ENCODE assay signal across 20 cellular contexts in the genomic region with DNA sequence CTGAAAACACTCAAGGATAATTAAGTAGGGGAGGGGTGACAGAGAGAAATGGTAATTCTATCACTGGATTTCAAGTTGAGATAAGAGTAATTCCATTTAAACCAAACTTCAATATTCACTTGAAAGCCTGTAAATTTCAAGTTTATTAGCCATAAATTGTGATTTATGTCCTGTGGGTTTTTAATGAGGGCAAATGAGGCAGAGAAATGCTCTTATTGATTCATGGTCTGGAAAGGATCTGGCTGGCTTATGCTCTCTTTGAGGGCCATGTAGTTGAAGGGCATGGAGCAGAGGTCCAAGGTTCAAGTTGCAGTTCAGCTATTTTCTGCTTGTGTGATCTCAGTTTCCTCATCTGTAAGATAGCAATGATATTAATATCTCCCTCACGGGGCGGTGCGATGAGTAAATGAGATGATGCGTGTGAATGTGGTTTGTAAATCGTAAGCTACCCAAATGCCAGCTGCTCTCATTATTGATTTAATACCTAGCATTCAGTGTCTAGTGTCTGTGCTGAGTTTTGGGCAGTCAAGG. TPM values are rescaled to one million over a fixed set of nuclear protein-coding genes. Genes with fewer than 3 reads are reported as not detected.
A peak's percentile ranks its signal among the peaks of the same experiment; 100 is the strongest.
DNase-seq lines count a peak whose midpoint lies in the region; ATAC-seq, FAIRE-seq and TF ChIP-seq lines count a peak whose summit lies in the region.
"Had no signal": no experiment of that assay in that cellular context is flagged by ENCODE, and none has a peak within 500 bp of the region (broad histone marks: within the 10 kb centered on the region; RNA-seq: fewer than 3 reads in every experiment).

No MANE protein-coding gene starts in this region.

- H3K36me3 ChIP-seq in Karpas-422 (ENCODE audit: insufficient read depth, low read length) (no peaks in the 10 kb centered on the region), GM12878 (ENCODE audit: control insufficient read depth in 2 of 2, insufficient read depth in 2 of 2, low read length in 1 of 2) (no peaks in the 10 kb centered on the region; a peak in 1 of 4 replicates), skeletal muscle tissue (ENCODE audit: control insufficient read depth in 3 of 3, insufficient read depth in 3 of 3, low read length in 3 of 3) (no peaks in the 10 kb centered on the region), kidney (ENCODE audit: control insufficient read depth in 1 of 2, insufficient read depth in 2 of 2, low read length in 2 of 2) (no peaks in the 10 kb centered on the region)
- H3K36me3 ChIP-seq: SJSA1 had no signal

- H3K4me1 ChIP-seq in Karpas-422 (ENCODE audit: low read length) = peaks cover 43% of the 10 kb centered on the region
- no peaks in the 10 kb centered on the region for H3K4me1 ChIP-seq in GM12878 (ENCODE audit: control insufficient read depth, insufficient read depth, low read length)
- H3K4me1 ChIP-seq in skeletal muscle tissue (ENCODE audit: control insufficient read depth in 3 of 3, insufficient read depth in 3 of 3, low read length in 3 of 3) = peaks cover 3 to 13% (median 5%) of the 10 kb centered on the region in 3 donors
- no peaks in the 10 kb centered on the region for H3K4me1 ChIP-seq in kidney (ENCODE audit: control insufficient read depth in 1 of 2, insufficient read depth in 1 of 2, low read depth in 1 of 2, low read length in 2 of 2)
- H3K4me1 ChIP-seq: SJSA1 had no signal

- H3K9ac ChIP-seq in Karpas-422 (ENCODE audit: low read length) = no peak overlapping the region
- H3K9ac ChIP-seq in GM12878 (ENCODE audit: control insufficient read depth, insufficient read depth, low read length) = no peak overlapping the region
- H3K9ac ChIP-seq in skeletal muscle tissue (ENCODE audit: low read depth in 1 of 3, low read length in 3 of 3) = no peak overlapping the region
- no peak overlapping the region for H3K9ac ChIP-seq in kidney (ENCODE audit: low read length in 2 of 2)

- H3K4me2 ChIP-seq in Karpas-422 (ENCODE audit: low read depth, low read length, poor library complexity, severe bottlenecking) (peak overlapping the region; percentile 44), GM12878 (ENCODE audit: control insufficient read depth, insufficient read depth) (no peak overlapping the region)

- H3K79me2 ChIP-seq in Karpas-422 (ENCODE audit: low read length) = no peaks in the 10 kb centered on the region
- no peaks in the 10 kb centered on the region for H3K79me2 ChIP-seq in GM12878 (ENCODE audit: control insufficient read depth, insufficient read depth, low read length)

- RAD21 ChIA-PET in GM12878 (lab: Charles Lee; ENCODE audit: unreplicated experiment) = interaction anchor here (1.2 kb wide), 1 partner anchor 10 kb away, joined by 3 read pairs; no protein-coding TSS in a partner anchor

- TF ChIP-seq CTCF in GM12878 (IDR thresholded peaks at IDR 0.05 in 2 of 3, conservative IDR thresholded peaks at IDR 0.05 in 1 of 3; ENCODE audit: control insufficient read depth in 2 of 3, extremely low read depth in 1 of 3, insufficient read depth in 1 of 3, low read depth in 3 of 3, low read length in 3 of 3) (no peak), kidney (IDR thresholded peaks at IDR 0.05; ENCODE audit: borderline replicate concordance, extremely low read depth, insufficient read depth) (no peak)

- no peak for TF ChIP-seq EP300 in GM12878 (IDR thresholded peaks at IDR 0.05; ENCODE audit: borderline replicate concordance in 1 of 2, control insufficient read depth in 1 of 2, low read depth in 2 of 2, low read length in 2 of 2)

- H2AFZ ChIP-seq in Karpas-422 (ENCODE audit: low read length) (no peak overlapping the region), GM12878 (ENCODE audit: control insufficient read depth, low read depth, low read length) (no peak overlapping the region)

- H3K9me3 ChIP-seq in Karpas-422 (ENCODE audit: low read length) = peaks cover 14% of the 10 kb centered on the region
- peaks cover 10% of the 10 kb centered on the region; the same call in 2 of the 3 replicates for H3K9me3 ChIP-seq in GM12878 (replicated peaks; ENCODE audit: control insufficient read depth, insufficient read depth, low read length)
- peaks cover 0 to 7% (median 6%) of the 10 kb centered on the region in 3 donors for H3K9me3 ChIP-seq in skeletal muscle tissue (ENCODE audit: control insufficient read depth in 3 of 3, low read length in 3 of 3)
- peaks cover 2 to 8% of the 10 kb centered on the region in 2 donors for H3K9me3 ChIP-seq in kidney (ENCODE audit: control insufficient read depth in 1 of 2, low read length in 2 of 2)

- H3K27me3 ChIP-seq in Karpas-422 (ENCODE audit: low read length) (no peaks in the 10 kb centered on the region; the same call in 1 of the 2 replicates), GM12878 (replicated peaks in 1 of 2; ENCODE audit: control insufficient read depth in 2 of 2, insufficient read depth in 2 of 2, low read length in 1 of 2) (no peaks in the 10 kb centered on the region), skeletal muscle tissue (ENCODE audit: control insufficient read depth in 3 of 3, insufficient read depth in 3 of 3, low read length in 3 of 3) (no peaks in the 10 kb centered on the region)

- TF ChIP-seq POLR2A in GM12878 (IDR thresholded peaks at IDR 0.05; ENCODE audit: low read depth, low read length) = no peak

- H3K9me2 ChIP-seq in Karpas-422 (replicated peaks; ENCODE audit: insufficient read depth, low read length) = no peaks in the 10 kb centered on the region

- in situ Hi-C loops in GM12878 (cut with MboI) = no loop called here

- intact Hi-C loops in GM12878 (cut with micrococcal nuclease; ENCODE audit: unreplicated experiment) (no loop called here), kidney (cut with DNase I) (no loop called here)

- ATAC-seq in GM12878 (peak; percentile 84), GM18520 (IDR thresholded peaks at IDR 0.05; ENCODE audit: unreplicated experiment) (no peak)
- ATAC-seq: Panc1 had no signal

- H3K4me3 ChIP-seq in Karpas-422 (ENCODE audit: low read length) (no peak overlapping the region), GM12878 (no peak overlapping the region), skeletal muscle tissue (ENCODE audit: low read length in 3 of 3) (no peak overlapping the region), kidney (ENCODE audit: low read length in 2 of 2) (no peak overlapping the region)
- H3K4me3 ChIP-seq: SJSA1 had no signal

- no peak for FAIRE-seq in GM12878 (lab: Jason Lieb, UNC)
- FAIRE-seq in kidney (lab: Jason Lieb, UNC) = no peak
- FAIRE-seq: GM12891 had no signal

- WGBS in GM12878 (ENCODE audit: insufficient coverage, insufficient replicate concordance, low lambda C conversion rate, missing lambda C conversion rate) = 18% methylated on average over 5 of the region's 5 CpGs

- DNase-seq in NCI-H2171 treated with DMSO at 0.1 percent for 48 hours (lab: John Stamatoyannopoulos, UW) (peak; percentile 36), NCI-H2171 (lab: John Stamatoyannopoulos, UW) (no peak), Karpas-422 (peak; percentile 75), GM12878 (ENCODE audit: low read depth, low spot score) (peak; percentile 31), kidney (no peak), DMS114 treated with DMSO at 0.1 percent for 48 hours (lab: John Stamatoyannopoulos, UW; ENCODE audit: unreplicated experiment) (no peak)
- DNase-seq: AML-193, GDM1, H9, NCI-H1694 treated with DMSO at 0.1 percent for 48 hours, NCI-H2107, NCI-H345, NCI-H526, SW 1271 had no signal

- H3K27ac ChIP-seq in Karpas-422 (ENCODE audit: low read length) (no peak overlapping the region), GM12878 (ENCODE audit: control insufficient read depth, insufficient read depth) (no peak overlapping the region; the same call in 1 of the 2 replicates), skeletal muscle tissue (ENCODE audit: low read depth, low read length) (peak overlapping the region; percentile 72), kidney (ENCODE audit: low read depth in 2 of 2, low read length in 2 of 2) (no peak overlapping the region)
- H3K27ac ChIP-seq: 22Rv1, SJSA1 had no signal

- SMC1A ChIA-PET in GM12878 (lab: Charles Lee; ENCODE audit: uncharacterized antibody, unreplicated experiment) = interaction anchor here (0.8 to 1.9 kb wide), 5 partner anchors 9 to 292 kb away, joined by 3 to 10 read pairs (median 3); no protein-coding TSS in a partner anchor

- no peaks in the 10 kb centered on the region for H4K20me1 ChIP-seq in Karpas-422 (ENCODE audit: insufficient read depth, low read depth, low read length)
- H4K20me1 ChIP-seq in GM12878 (ENCODE audit: control insufficient read depth, insufficient read depth) = no peaks in the 10 kb centered on the region

- no TSS peak for BruUV-seq in GM12878 (replicated peaks; lab: Mats Ljungman, UMichigan)

- CTCF ChIA-PET in GM12878 (lab: Yijun Ruan, JAX) = interaction anchor here (0.6 to 2.3 kb wide), 4 partner anchors 13 to 1376 kb away, joined by 3 to 10 read pairs (median 6); partner anchors contain the start of gene OLFML3

- TF ChIP-seq RAD21 in GM12878 (IDR thresholded peaks at IDR 0.05; ENCODE audit: insufficient read depth, low read depth, low read length) = no peak

- POLR2A ChIA-PET in GM12878 (lab: Charles Lee) = no interaction called here

TF ChIP-seq in GM12878, 131 proteins besides CTCF, POLR2A, EP300 and RAD21 (continues in another document):
- TF ChIP-seq TAF1 (IDR thresholded peaks at IDR 0.05; ENCODE audit: borderline replicate concordance, low read depth, low read length) = no peak

RNA-seq across cellular contexts. Expression of gene OLFML3, which starts 12.3 kb away (rescaled TPM):
- total RNA-seq in Karpas-422 (2014; rRNA removed; shearing (Covaris generic); ENCODE audit: low replicate concordance) = 0.18 and 0.26 TPM in 2 replicates
- total RNA-seq in GM12878 (2013; cell fraction: nucleolus; rRNA removed) = not detected in 2 replicates
- total RNA-seq in GM12878 (2014; rRNA removed) (not detected in 2 replicates), GM12878 (2014; rRNA removed; fragmentation: Illumina TruSeq; extraction: Trizol) (not detected in 2 replicates), GM12878 (2021) (0.11 TPM in 1 of 2 replicates, not detected in the other), skeletal muscle tissue (86.1 TPM), kidney (13.5 TPM)
- polyA plus RNA-seq in GM12878 (2011; ENCODE audit: low read depth) = not detected
- polyA plus RNA-seq in GM12878 (2011; rRNA removed) (not detected in 2 replicates), GM12878 (2014; fragmentation: Illumina TruSeq; extraction: Trizol) (0.03 TPM in 1 of 2 replicates, not detected in the other), GM12878 (2014; fragmentation: Nextera tagmentation; extraction: Ambion mirVana) (not detected), GM12878 (2014; rRNA removed) (not detected in 2 replicates), GM12878 (2016; fragmentation: Nextera tagmentation; extraction: Ambion mirVana) (not detected), kidney (ENCODE audit: insufficient read depth, low read depth, low replicate concordance) (22.9 TPM)
- 0.03 and 0.06 TPM in 2 replicates for polyA plus RNA-seq in GM12878 (2011; cell fraction: cytosol; rRNA removed)
- polyA plus RNA-seq in GM12878 (2011; cell fraction: nucleus; rRNA removed) = 0.12 TPM in 2 replicates
- polyA plus RNA-seq in GM12878 (2012) = not detected in 2 replicates
- polyA minus RNA-seq in GM12878 (2011; rRNA and poly(A)+ RNA removed) = 0.10 and 0.59 TPM in 2 replicates
- polyA minus RNA-seq in GM12878 (2011; cell fraction: cytosol; rRNA and poly(A)+ RNA removed) = not detected in 2 replicates
- polyA minus RNA-seq in GM12878 (2011; cell fraction: nucleus; rRNA and poly(A)+ RNA removed) = 0.85 and 1.1 TPM in 2 replicates

Comparison
In these comparisons a context has a peak if more than half of its experiments do, and no peak if none do; other contexts are left out.
1. DNase-seq: peak in NCI-H2171 treated with DMSO at 0.1 percent for 48 hours (single experiment), Karpas-422 (single experiment) and GM12878 (single experiment); none in NCI-H2171 (single experiment), kidney (single experiment) and DMS114 treated with DMSO at 0.1 percent for 48 hours (single experiment).
2. RNA of gene OLFML3, which starts 12.3 kb away (total RNA-seq): 86.1 TPM in skeletal muscle tissue (single experiment) and 13.5 TPM in kidney (single experiment); 0.18 to 0.26 TPM in Karpas-422 and 0.11 TPM in GM12878; every median in the first group is over 10 times any median in the second.